ENCODE assay signal across 1 cellular context in the genomic region with DNA sequence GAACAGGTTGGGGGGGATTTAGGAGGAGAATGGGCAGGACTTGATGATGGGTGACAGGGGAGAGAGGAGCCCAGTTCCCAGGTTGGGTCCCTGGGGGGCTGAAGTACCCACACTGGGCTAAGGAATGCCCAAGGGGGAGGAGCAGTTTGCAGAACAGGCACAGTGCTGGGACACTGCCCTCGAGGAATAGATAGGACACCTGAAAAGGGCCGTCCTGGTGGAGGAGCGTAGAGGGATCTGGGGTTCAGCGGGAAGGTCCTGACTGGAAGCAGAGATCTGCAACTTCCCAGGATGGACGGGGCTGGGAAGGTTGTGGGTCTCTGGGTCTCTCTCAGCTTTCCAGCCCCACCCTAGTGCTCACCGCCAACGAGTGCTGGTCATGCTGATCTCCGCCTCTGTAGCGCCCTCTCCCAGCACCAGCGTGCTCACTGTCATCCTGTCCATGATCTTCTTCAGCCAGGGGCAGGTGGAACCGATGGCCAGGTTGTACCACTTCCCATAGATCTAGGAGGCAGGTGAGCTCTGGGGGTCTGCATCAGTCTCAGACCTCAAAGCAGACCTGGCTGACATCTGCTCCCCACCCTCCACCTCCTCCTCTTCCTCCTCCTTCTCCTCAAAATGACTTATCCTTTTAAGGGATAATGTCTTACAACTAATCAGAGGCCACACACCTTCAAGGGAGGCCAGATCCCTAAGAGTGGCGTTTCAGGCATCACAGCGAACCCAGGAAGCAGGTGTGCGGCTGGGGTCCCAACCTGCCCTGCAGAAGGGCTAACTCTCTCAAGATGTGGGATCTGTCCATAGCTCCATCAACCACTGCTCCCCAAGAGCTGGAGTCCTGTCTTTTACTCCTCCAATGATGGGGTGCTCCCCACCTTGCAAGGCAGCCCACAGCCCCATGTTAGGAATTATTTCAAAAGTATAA.
TF ChIP-seq lines count a peak whose summit lies in the region.

No MANE protein-coding gene starts in this region.

TF ChIP-seq in HepG2, 621 proteins besides CTCF, POLR2A, EP300 and RAD21 (continued from another document and continues in another):
- TF ChIP-seq, protein P1, sequence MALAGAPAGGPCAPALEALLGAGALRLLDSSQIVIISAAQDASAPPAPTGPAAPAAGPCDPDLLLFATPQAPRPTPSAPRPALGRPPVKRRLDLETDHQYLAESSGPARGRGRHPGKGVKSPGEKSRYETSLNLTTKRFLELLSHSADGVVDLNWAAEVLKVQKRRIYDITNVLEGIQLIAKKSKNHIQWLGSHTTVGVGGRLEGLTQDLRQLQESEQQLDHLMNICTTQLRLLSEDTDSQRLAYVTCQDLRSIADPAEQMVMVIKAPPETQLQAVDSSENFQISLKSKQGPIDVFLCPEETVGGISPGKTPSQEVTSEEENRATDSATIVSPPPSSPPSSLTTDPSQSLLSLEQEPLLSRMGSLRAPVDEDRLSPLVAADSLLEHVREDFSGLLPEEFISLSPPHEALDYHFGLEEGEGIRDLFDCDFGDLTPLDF (CRISPR knock-in tag; IDR thresholded peaks at IDR 0.05) = no peak
- TF ChIP-seq MAF1 (CRISPR knock-in tag; IDR thresholded peaks at IDR 0.05; ENCODE audit: borderline replicate concordance) (no peak), HNRNPUL1 (IDR thresholded peaks at IDR 0.05; ENCODE audit: low read depth, low read length) (no peak), HNRNPH1 (optimal IDR thresholded peaks at IDR 0.05; ENCODE audit: low read depth, low read length) (no peak), ZNF713 (CRISPR knock-in tag; IDR thresholded peaks at IDR 0.05) (no peak), ZNF20 (CRISPR knock-in tag; IDR thresholded peaks at IDR 0.05) (no peak), NCOR1 (IDR thresholded peaks at IDR 0.05; ENCODE audit: borderline replicate concordance, low read length) (no peak), ZFP37 (CRISPR knock-in tag; IDR thresholded peaks at IDR 0.05; ENCODE audit: borderline replicate concordance) (no peak), DNMT3B (CRISPR knock-in tag; conservative IDR thresholded peaks at IDR 0.05) (no peak), HHEX (CRISPR knock-in tag; IDR thresholded peaks at IDR 0.05) (no peak), ZNF225 (CRISPR knock-in tag; IDR thresholded peaks at IDR 0.05) (no peak), KDM2A (CRISPR knock-in tag; IDR thresholded peaks at IDR 0.05; ENCODE audit: borderline replicate concordance, low read depth) (peak; percentile 36), PITX1 (CRISPR knock-in tag; IDR thresholded peaks at IDR 0.05) (no peak), REXO4 (CRISPR knock-in tag; IDR thresholded peaks at IDR 0.05; ENCODE audit: borderline replicate concordance) (no peak), NR2C2 (CRISPR knock-in tag; IDR thresholded peaks at IDR 0.05; ENCODE audit: borderline replicate concordance) (no peak), ZNF432 (CRISPR knock-in tag; IDR thresholded peaks at IDR 0.05; ENCODE audit: borderline replicate concordance) (no peak), NR1H2 (CRISPR knock-in tag; IDR thresholded peaks at IDR 0.05; ENCODE audit: borderline replicate concordance, low read depth) (peak; percentile 68; the same call in 1 of the 2 replicates), FOXK1 (CRISPR knock-in tag; IDR thresholded peaks at IDR 0.05; ENCODE audit: borderline replicate concordance, low read depth) (no peak), ZNF282 (IDR thresholded peaks at IDR 0.05; ENCODE audit: partially characterized antibody) (no peak), CBX2 (IDR thresholded peaks at IDR 0.05; ENCODE audit: low read depth, low read length) (no peak), CBX2 (CRISPR knock-in tag; IDR thresholded peaks at IDR 0.05; ENCODE audit: low read depth) (no peak), CCDC6 (CRISPR knock-in tag; IDR thresholded peaks at IDR 0.05) (no peak), TBL1XR1 (IDR thresholded peaks at IDR 0.05; ENCODE audit: borderline replicate concordance, low read length, partially characterized antibody) (no peak), TAF1 (CRISPR knock-in tag; IDR thresholded peaks at IDR 0.05) (peak; percentile 49; the same call in 1 of the 2 replicates), KLF12 (CRISPR knock-in tag; IDR thresholded peaks at IDR 0.05; ENCODE audit: borderline replicate concordance) (no peak)
- TF ChIP-seq, protein P2, sequence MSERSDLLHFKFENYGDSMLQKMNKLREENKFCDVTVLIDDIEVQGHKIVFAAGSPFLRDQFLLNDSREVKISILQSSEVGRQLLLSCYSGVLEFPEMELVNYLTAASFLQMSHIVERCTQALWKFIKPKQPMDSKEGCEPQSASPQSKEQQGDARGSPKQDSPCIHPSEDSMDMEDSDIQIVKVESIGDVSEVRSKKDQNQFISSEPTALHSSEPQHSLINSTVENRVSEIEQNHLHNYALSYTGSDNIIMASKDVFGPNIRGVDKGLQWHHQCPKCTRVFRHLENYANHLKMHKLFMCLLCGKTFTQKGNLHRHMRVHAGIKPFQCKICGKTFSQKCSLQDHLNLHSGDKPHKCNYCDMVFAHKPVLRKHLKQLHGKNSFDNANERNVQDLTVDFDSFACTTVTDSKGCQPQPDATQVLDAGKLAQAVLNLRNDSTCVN (CRISPR knock-in tag; IDR thresholded peaks at IDR 0.05; ENCODE audit: borderline replicate concordance) = no peak
- TF ChIP-seq, protein P3, sequence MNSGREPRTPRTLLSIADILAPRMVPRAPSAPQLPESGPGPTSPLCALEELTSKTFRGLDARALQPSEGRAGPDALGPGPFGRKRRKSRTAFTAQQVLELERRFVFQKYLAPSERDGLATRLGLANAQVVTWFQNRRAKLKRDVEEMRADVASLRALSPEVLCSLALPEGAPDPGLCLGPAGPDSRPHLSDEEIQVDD (CRISPR knock-in tag; IDR thresholded peaks at IDR 0.05; ENCODE audit: borderline replicate concordance) = no peak
- TF ChIP-seq, protein P4, sequence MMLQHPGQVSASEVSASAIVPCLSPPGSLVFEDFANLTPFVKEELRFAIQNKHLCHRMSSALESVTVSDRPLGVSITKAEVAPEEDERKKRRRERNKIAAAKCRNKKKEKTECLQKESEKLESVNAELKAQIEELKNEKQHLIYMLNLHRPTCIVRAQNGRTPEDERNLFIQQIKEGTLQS (CRISPR knock-in tag; IDR thresholded peaks at IDR 0.05) = no peak
- TF ChIP-seq, protein P5, sequence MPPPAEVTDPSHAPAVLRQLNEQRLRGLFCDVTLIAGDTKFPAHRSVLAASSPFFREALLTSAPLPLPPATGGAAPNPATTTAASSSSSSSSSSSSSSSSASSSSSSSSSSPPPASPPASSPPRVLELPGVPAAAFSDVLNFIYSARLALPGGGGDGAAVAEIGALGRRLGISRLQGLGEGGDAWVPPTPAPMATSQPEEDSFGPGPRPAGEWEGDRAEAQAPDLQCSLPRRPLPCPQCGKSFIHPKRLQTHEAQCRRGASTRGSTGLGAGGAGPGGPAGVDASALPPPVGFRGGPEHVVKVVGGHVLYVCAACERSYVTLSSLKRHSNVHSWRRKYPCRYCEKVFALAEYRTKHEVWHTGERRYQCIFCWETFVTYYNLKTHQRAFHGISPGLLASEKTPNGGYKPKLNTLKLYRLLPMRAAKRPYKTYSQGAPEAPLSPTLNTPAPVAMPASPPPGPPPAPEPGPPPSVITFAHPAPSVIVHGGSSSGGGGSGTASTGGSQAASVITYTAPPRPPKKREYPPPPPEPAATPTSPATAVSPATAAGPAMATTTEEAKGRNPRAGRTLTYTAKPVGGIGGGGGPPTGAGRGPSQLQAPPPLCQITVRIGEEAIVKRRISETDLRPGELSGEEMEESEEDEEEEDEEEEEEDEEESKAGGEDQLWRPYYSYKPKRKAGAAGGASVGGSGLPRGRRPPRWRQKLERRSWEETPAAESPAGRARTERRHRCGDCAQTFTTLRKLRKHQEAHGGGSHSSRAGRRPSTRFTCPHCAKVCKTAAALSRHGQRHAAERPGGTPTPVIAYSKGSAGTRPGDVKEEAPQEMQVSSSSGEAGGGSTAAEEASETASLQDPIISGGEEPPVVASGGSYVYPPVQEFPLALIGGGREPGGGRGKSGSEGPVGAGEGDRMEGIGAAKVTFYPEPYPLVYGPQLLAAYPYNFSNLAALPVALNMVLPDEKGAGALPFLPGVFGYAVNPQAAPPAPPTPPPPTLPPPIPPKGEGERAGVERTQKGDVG (CRISPR knock-in tag; IDR thresholded peaks at IDR 0.05; ENCODE audit: borderline replicate concordance) = no peak
- TF ChIP-seq, protein P6, sequence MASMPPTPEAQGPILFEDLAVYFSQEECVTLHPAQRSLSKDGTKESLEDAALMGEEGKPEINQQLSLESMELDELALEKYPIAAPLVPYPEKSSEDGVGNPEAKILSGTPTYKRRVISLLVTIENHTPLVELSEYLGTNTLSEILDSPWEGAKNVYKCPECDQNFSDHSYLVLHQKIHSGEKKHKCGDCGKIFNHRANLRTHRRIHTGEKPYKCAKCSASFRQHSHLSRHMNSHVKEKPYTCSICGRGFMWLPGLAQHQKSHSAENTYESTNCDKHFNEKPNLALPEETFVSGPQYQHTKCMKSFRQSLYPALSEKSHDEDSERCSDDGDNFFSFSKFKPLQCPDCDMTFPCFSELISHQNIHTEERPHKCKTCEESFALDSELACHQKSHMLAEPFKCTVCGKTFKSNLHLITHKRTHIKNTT (CRISPR knock-in tag; IDR thresholded peaks at IDR 0.05) = no peak
- TF ChIP-seq, protein P7, sequence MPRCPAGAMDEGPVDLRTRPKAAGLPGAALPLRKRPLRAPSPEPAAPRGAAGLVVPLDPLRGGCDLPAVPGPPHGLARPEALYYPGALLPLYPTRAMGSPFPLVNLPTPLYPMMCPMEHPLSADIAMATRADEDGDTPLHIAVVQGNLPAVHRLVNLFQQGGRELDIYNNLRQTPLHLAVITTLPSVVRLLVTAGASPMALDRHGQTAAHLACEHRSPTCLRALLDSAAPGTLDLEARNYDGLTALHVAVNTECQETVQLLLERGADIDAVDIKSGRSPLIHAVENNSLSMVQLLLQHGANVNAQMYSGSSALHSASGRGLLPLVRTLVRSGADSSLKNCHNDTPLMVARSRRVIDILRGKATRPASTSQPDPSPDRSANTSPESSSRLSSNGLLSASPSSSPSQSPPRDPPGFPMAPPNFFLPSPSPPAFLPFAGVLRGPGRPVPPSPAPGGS (CRISPR knock-in tag; IDR thresholded peaks at IDR 0.05) = no peak
- TF ChIP-seq, protein P8, sequence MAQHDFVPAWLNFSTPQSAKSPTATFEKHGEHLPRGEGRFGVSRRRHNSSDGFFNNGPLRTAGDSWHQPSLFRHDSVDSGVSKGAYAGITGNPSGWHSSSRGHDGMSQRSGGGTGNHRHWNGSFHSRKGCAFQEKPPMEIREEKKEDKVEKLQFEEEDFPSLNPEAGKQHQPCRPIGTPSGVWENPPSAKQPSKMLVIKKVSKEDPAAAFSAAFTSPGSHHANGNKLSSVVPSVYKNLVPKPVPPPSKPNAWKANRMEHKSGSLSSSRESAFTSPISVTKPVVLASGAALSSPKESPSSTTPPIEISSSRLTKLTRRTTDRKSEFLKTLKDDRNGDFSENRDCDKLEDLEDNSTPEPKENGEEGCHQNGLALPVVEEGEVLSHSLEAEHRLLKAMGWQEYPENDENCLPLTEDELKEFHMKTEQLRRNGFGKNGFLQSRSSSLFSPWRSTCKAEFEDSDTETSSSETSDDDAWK (CRISPR knock-in tag; IDR thresholded peaks at IDR 0.05) = no peak
- TF ChIP-seq, protein P9, sequence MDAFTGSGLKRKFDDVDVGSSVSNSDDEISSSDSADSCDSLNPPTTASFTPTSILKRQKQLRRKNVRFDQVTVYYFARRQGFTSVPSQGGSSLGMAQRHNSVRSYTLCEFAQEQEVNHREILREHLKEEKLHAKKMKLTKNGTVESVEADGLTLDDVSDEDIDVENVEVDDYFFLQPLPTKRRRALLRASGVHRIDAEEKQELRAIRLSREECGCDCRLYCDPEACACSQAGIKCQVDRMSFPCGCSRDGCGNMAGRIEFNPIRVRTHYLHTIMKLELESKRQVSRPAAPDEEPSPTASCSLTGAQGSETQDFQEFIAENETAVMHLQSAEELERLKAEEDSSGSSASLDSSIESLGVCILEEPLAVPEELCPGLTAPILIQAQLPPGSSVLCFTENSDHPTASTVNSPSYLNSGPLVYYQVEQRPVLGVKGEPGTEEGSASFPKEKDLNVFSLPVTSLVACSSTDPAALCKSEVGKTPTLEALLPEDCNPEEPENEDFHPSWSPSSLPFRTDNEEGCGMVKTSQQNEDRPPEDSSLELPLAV (CRISPR knock-in tag; conservative IDR thresholded peaks at IDR 0.05; ENCODE audit: low read depth) = no peak
- TF ChIP-seq, protein P10, sequence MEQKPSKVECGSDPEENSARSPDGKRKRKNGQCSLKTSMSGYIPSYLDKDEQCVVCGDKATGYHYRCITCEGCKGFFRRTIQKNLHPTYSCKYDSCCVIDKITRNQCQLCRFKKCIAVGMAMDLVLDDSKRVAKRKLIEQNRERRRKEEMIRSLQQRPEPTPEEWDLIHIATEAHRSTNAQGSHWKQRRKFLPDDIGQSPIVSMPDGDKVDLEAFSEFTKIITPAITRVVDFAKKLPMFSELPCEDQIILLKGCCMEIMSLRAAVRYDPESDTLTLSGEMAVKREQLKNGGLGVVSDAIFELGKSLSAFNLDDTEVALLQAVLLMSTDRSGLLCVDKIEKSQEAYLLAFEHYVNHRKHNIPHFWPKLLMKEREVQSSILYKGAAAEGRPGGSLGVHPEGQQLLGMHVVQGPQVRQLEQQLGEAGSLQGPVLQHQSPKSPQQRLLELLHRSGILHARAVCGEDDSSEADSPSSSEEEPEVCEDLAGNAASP (CRISPR knock-in tag; IDR thresholded peaks at IDR 0.05; ENCODE audit: borderline replicate concordance) = no peak
- TF ChIP-seq, protein P11, sequence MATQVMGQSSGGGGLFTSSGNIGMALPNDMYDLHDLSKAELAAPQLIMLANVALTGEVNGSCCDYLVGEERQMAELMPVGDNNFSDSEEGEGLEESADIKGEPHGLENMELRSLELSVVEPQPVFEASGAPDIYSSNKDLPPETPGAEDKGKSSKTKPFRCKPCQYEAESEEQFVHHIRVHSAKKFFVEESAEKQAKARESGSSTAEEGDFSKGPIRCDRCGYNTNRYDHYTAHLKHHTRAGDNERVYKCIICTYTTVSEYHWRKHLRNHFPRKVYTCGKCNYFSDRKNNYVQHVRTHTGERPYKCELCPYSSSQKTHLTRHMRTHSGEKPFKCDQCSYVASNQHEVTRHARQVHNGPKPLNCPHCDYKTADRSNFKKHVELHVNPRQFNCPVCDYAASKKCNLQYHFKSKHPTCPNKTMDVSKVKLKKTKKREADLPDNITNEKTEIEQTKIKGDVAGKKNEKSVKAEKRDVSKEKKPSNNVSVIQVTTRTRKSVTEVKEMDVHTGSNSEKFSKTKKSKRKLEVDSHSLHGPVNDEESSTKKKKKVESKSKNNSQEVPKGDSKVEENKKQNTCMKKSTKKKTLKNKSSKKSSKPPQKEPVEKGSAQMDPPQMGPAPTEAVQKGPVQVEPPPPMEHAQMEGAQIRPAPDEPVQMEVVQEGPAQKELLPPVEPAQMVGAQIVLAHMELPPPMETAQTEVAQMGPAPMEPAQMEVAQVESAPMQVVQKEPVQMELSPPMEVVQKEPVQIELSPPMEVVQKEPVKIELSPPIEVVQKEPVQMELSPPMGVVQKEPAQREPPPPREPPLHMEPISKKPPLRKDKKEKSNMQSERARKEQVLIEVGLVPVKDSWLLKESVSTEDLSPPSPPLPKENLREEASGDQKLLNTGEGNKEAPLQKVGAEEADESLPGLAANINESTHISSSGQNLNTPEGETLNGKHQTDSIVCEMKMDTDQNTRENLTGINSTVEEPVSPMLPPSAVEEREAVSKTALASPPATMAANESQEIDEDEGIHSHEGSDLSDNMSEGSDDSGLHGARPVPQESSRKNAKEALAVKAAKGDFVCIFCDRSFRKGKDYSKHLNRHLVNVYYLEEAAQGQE (IDR thresholded peaks at IDR 0.05; ENCODE audit: borderline replicate concordance in 1 of 2, low read depth in 1 of 2, low read length in 2 of 2) = no peak
